Comparison of ENCODE assay signal across 8 cellular contexts in the genomic region with DNA sequence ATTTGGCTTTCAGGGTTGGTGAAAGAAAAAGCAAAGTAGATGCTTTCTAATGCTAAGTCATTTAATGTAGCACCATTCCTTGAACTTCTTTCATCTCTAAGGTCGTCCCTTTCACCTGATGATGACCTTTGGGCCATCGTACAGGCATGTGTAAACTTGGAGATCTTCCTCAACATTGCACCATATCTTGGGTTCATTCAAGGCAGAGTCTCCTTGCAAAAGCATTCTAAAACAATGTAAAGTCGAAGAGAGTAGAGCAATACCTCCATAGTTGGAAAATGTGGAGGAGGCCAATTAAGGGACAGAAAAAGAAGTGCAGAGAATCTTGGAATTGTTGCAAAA. TPM values are rescaled to one million over a fixed set of nuclear protein-coding genes. Genes with fewer than 3 reads are reported as not detected.
DNase-seq lines count a peak whose midpoint lies in the region; ATAC-seq, FAIRE-seq and TF ChIP-seq lines count a peak whose summit lies in the region.

No MANE protein-coding gene starts in this region.

- H3K27ac ChIP-seq in HepG2 (ENCODE audit: extremely low read length, insufficient read depth, low read length), result peak overlapping the region; percentile 78
- H3K27ac ChIP-seq in thyroid gland, result peak overlapping the region; percentile 89 to 96 (median 93)

- no peaks in the 10 kb centered on the region; a peak in 1 of 5 replicates for H3K27me3 ChIP-seq in HepG2 (ENCODE audit: control insufficient read depth in 1 of 2, insufficient read depth in 2 of 2, low read length in 2 of 2)
- H3K27me3 ChIP-seq in thyroid gland, result no peaks in the 10 kb centered on the region

- TF ChIP-seq POLR2A in HepG2 (IDR thresholded peaks at IDR 0.05; ENCODE audit: insufficient read depth in 1 of 2, low read depth in 2 of 2, low read length in 2 of 2) (no peak), thyroid gland (IDR thresholded peaks at IDR 0.05) (no peak)

- TF ChIP-seq CTCF in astrocyte of the cerebellum (IDR thresholded peaks at IDR 0.05; ENCODE audit: low read depth, low read length, missing control alignments) (no peak), HepG2 (CRISPR knock-in tag; IDR thresholded peaks at IDR 0.05) (no peak), thyroid gland (IDR thresholded peaks at IDR 0.05) (no peak)

- ATAC-seq in activated CD8-positive, alpha-beta memory T cell treated with anti-CD3 and anti-CD28 coated beads, Interleukin-2, amount 10 ng/mL, durations not matched to agents 7 days and 5 days, result no peak
- ATAC-seq in HepG2 (no peak), GM18858 (IDR thresholded peaks at IDR 0.05; ENCODE audit: unreplicated experiment) (no peak)

- no peak overlapping the region for H2AFZ ChIP-seq in HepG2 (ENCODE audit: low read length)

- WGBS in HepG2 (ENCODE audit: low lambda C conversion rate), result 0% methylated on average over 3 of the region's 3 CpGs
- 42 to 60% methylated on average over 3 of the region's 3 CpGs for WGBS in thyroid gland, 2 donors

- intact Hi-C loops in HepG2 (cut with micrococcal nuclease; ENCODE audit: unreplicated experiment), result no loop called here
- intact Hi-C loops in thyroid gland (cut with DNase I), result no loop called here

- no TSS peak for BruUV-seq in HepG2 (replicated peaks; lab: Mats Ljungman, UMichigan)

- DNase-seq in activated CD8-positive, alpha-beta memory T cell treated with anti-CD3 and anti-CD28 coated beads, Interleukin-2, amount 10 ng/mL, durations not matched to agents 7 days and 5 days, result no peak
- no peak for DNase-seq in activated CD8-positive, alpha-beta memory T cell treated with anti-CD3 and anti-CD28 coated beads, Interleukin-2, amount 50 U/mL, for 4 hours
- no peak for DNase-seq in astrocyte of the cerebellum (ENCODE audit: low read depth)
- no peak for DNase-seq in HepG2 (ENCODE audit: low spot score)
- no peak for DNase-seq in thyroid gland
- DNase-seq in NCI-H146 (lab: John Stamatoyannopoulos, UW), result no peak
- no peak for DNase-seq in NCI-H2171 treated with DMSO at 0.1 percent for 48 hours (lab: John Stamatoyannopoulos, UW)

- CTCF ChIA-PET in activated CD8-positive, alpha-beta memory T cell treated with anti-CD3 and anti-CD28 coated beads, Interleukin-2, amount 10 ng/mL, durations not matched to agents 7 days and 5 days (lab: Charles Lee), result interaction anchor here (0.8 to 2.6 kb wide), 6 partner anchors 9 to 100 kb away, joined by 3 to 12 read pairs (median 6); a partner anchor contains a TSS
- CTCF ChIA-PET in HepG2 (lab: Yijun Ruan, JAX; ENCODE audit: low intra/inter-chr PET ratio, low total read pairs), result no interaction called here

- no peak for TF ChIP-seq RAD21 in HepG2 (CRISPR knock-in tag; IDR thresholded peaks at IDR 0.05)

- TF ChIP-seq EP300 in HepG2 (IDR thresholded peaks at IDR 0.05; ENCODE audit: low read depth in 2 of 2, low read length in 2 of 2) (no peak), HepG2 (CRISPR knock-in tag; IDR thresholded peaks at IDR 0.05; ENCODE audit: borderline replicate concordance) (no peak)

- in situ Hi-C loops in astrocyte of the cerebellum (cut with HindIII; ENCODE audit: low sequenced_read_pairs), result no loop called here
- in situ Hi-C loops in HepG2 (cut with HindIII; ENCODE audit: extremely low pct_ligation_motif_present, low pct_unique_long_range_greater_than_20kb), result no loop called here

- H3K36me3 ChIP-seq in HepG2 (replicated peaks in 1 of 2; ENCODE audit: control insufficient read depth in 1 of 2, insufficient read depth in 2 of 2, low read length in 2 of 2) (0 out of 5 replicates have a peak, but pooled peaks cover 0 to 5% of the 10 kb centered on the region in 2 experiments), thyroid gland (no peaks in the 10 kb centered on the region)

- no peaks in the 10 kb centered on the region for H4K20me1 ChIP-seq in HepG2 (ENCODE audit: insufficient read depth, low read length)

- H3K79me2 ChIP-seq in HepG2 (ENCODE audit: insufficient read depth, low read length), result peaks cover 11% of the 10 kb centered on the region

- POLR2A ChIA-PET in HepG2 (lab: Yijun Ruan, JAX), result interaction anchor here (1.0 to 3.4 kb wide), 12 partner anchors 10 to 137 kb away, joined by 3 to 24 read pairs (median 4); a partner anchor contains a TSS

- peak; percentile 60 for FAIRE-seq in HepG2 (lab: Jason Lieb, UNC)

- peaks cover 31% of the 10 kb centered on the region for H3K4me1 Mint-ChIP-seq in activated CD8-positive, alpha-beta memory T cell treated with anti-CD3 and anti-CD28 coated beads, Interleukin-2, amount 10 ng/mL, durations not matched to agents 7 days and 5 days

- H3K9me3 ChIP-seq in HepG2 (ENCODE audit: low read length) (no peaks in the 10 kb centered on the region), thyroid gland (no peaks in the 10 kb centered on the region)

- H3K4me1 ChIP-seq in HepG2 (ENCODE audit: insufficient read depth, low read length) (peaks cover 29% of the 10 kb centered on the region), thyroid gland (peaks cover 12 to 18% of the 10 kb centered on the region in 2 donors)

- H3K9ac ChIP-seq in HepG2 (ENCODE audit: insufficient read depth, low read depth, low read length), result peak overlapping the region; percentile 92

- peak overlapping the region; percentile 78 for H3K4me3 ChIP-seq in astrocyte of the cerebellum (ENCODE audit: low read depth, low read length)
- H3K4me3 ChIP-seq in HepG2 (replicated peaks in 1 of 3; ENCODE audit: insufficient read depth in 1 of 3, low read depth in 2 of 3, low read length in 3 of 3), result peak overlapping the region; percentile 82 to 88 (median 86)
- peak overlapping the region; percentile 55 to 90 (median 69) for H3K4me3 ChIP-seq in thyroid gland (replicated peaks in 1 of 3)

- H3K4me2 ChIP-seq in HepG2 (ENCODE audit: low read depth, low read length), result peak overlapping the region; percentile 95

- H3K27me3 Mint-ChIP-seq in activated CD8-positive, alpha-beta memory T cell treated with anti-CD3 and anti-CD28 coated beads, Interleukin-2, amount 10 ng/mL, durations not matched to agents 7 days and 5 days, result no peaks in the 10 kb centered on the region

- H3K27ac Mint-ChIP-seq in activated CD8-positive, alpha-beta memory T cell treated with anti-CD3 and anti-CD28 coated beads, Interleukin-2, amount 10 ng/mL, durations not matched to agents 7 days and 5 days, result peak overlapping the region; percentile 96

- peaks cover 7% of the 10 kb centered on the region for H3K36me3 Mint-ChIP-seq in activated CD8-positive, alpha-beta memory T cell treated with anti-CD3 and anti-CD28 coated beads, Interleukin-2, amount 10 ng/mL, durations not matched to agents 7 days and 5 days

- no peaks in the 10 kb centered on the region for H3K9me3 Mint-ChIP-seq in activated CD8-positive, alpha-beta memory T cell treated with anti-CD3 and anti-CD28 coated beads, Interleukin-2, amount 10 ng/mL, durations not matched to agents 7 days and 5 days (ENCODE audit: low read depth)

- H3K4me3 Mint-ChIP-seq in activated CD8-positive, alpha-beta memory T cell treated with anti-CD3 and anti-CD28 coated beads, Interleukin-2, amount 10 ng/mL, durations not matched to agents 7 days and 5 days, result peak overlapping the region; percentile 92

TF ChIP-seq in HepG2, 621 proteins besides CTCF, POLR2A, EP300 and RAD21 (continues in another document):
- TF ChIP-seq NR2C2 (CRISPR knock-in tag; IDR thresholded peaks at IDR 0.05; ENCODE audit: borderline replicate concordance) (0 out of 2 replicates have a peak, but pooled peaks have one; percentile 11), ZNF337 (CRISPR knock-in tag; IDR thresholded peaks at IDR 0.05; ENCODE audit: borderline replicate concordance, low read depth) (no peak), CEBPB (IDR thresholded peaks at IDR 0.05; ENCODE audit: borderline replicate concordance, low read depth, low read length) (peak; percentile 47; the same call in 1 of the 2 replicates), NFE2 (CRISPR knock-in tag; IDR thresholded peaks at IDR 0.05) (no peak), RAD51 (IDR thresholded peaks at IDR 0.05; ENCODE audit: borderline replicate concordance) (no peak), ZNF709 (CRISPR knock-in tag; IDR thresholded peaks at IDR 0.05) (no peak), RXRB (CRISPR knock-in tag; IDR thresholded peaks at IDR 0.05; ENCODE audit: borderline replicate concordance) (peak; percentile 4; the same call in 1 of the 2 replicates), MAFG (CRISPR knock-in tag; IDR thresholded peaks at IDR 0.05) (no peak)

RNA-seq across cellular contexts. Expression of a gene that starts 48.8 kb away (rescaled TPM):
- 10 to 100 TPM; 15.3 to 15.9 TPM for total RNA-seq in activated CD8-positive, alpha-beta memory T cell treated with anti-CD3 and anti-CD28 coated beads, Interleukin-2, amount 10 ng/mL, durations not matched to agents 7 days and 5 days
- total RNA-seq in HepG2 (2016; rRNA removed; fragmentation: Illumina TruSeq; extraction: Trizol), result 3.2 and 7.3 TPM in 2 replicates
- total RNA-seq in HepG2 (2016; cell fraction: cytosol; rRNA removed; fragmentation: Illumina TruSeq; extraction: Trizol; ENCODE audit: low read depth), result 2.0 and 2.5 TPM in 2 replicates
- 2.4 and 7.8 TPM in 2 replicates for total RNA-seq in HepG2 (2016; cell fraction: insoluble cytoplasmic fraction; rRNA removed; fragmentation: Illumina TruSeq; extraction: Trizol)
- 3.7 and 4.9 TPM in 2 replicates for total RNA-seq in HepG2 (2016; cell fraction: membrane; rRNA removed; fragmentation: Illumina TruSeq; extraction: Trizol)
- 8.7 and 10.7 TPM in 2 replicates for total RNA-seq in HepG2 (2016; cell fraction: nucleus; rRNA removed; fragmentation: Illumina TruSeq; extraction: Trizol)
- 13.8 and 16.0 TPM in 2 replicates for polyA plus RNA-seq in HepG2 (2011; rRNA removed)
- 8.3 and 8.8 TPM in 2 replicates for polyA plus RNA-seq in HepG2 (2011; cell fraction: cytosol; rRNA removed)
- 49.0 and 57.1 TPM in 2 replicates for polyA plus RNA-seq in HepG2 (2011; cell fraction: nucleus; rRNA removed)
- polyA plus RNA-seq in HepG2 (2012), result 6.3 and 10.4 TPM in 2 replicates
- 1.9 and 2.6 TPM in 2 replicates for polyA plus RNA-seq in HepG2 (2016; cell fraction: cytosol; fragmentation: Illumina TruSeq; extraction: Trizol; ENCODE audit: low read depth)
- polyA plus RNA-seq in HepG2 (2016; cell fraction: insoluble cytoplasmic fraction; fragmentation: Illumina TruSeq; extraction: Trizol; ENCODE audit: low read depth), result 3.4 and 3.6 TPM in 2 replicates
- 3.5 and 4.2 TPM in 2 replicates for polyA plus RNA-seq in HepG2 (2016; cell fraction: membrane; fragmentation: Illumina TruSeq; extraction: Trizol; ENCODE audit: low read depth)
- polyA plus RNA-seq in HepG2 (2016; cell fraction: nucleus; fragmentation: Illumina TruSeq; extraction: Trizol; ENCODE audit: insufficient read depth, low read depth), result 34.3 and 35.9 TPM in 2 replicates
- polyA minus RNA-seq in HepG2 (2011; rRNA and poly(A)+ RNA removed; ENCODE audit: low replicate concordance), result 11.5 and 19.4 TPM in 2 replicates
- polyA minus RNA-seq in HepG2 (2011; cell fraction: cytosol; rRNA and poly(A)+ RNA removed), result 2.8 and 4.9 TPM in 2 replicates
- 13.4 and 15.0 TPM in 2 replicates for polyA minus RNA-seq in HepG2 (2011; cell fraction: nucleus; rRNA and poly(A)+ RNA removed)
- 10 to 100 TPM in 2 of 4 donors, 1 to 10 TPM in 2; 6.3 to 11.0 (median 9.7) TPM for total RNA-seq in thyroid gland
